Comparison of ENCODE assay signal across 8 cellular contexts in genomic region chr12:107670999-107671643, GRCh38. TPM values are rescaled to one million over a fixed set of nuclear protein-coding genes. Genes with fewer than 3 reads are reported as not detected.
DNase-seq lines count a peak whose midpoint lies in the region; ATAC-seq, FAIRE-seq and TF ChIP-seq lines count a peak whose summit lies in the region.

No MANE protein-coding gene starts in this region.

- no peak overlapping the region for H3K4me3 Mint-ChIP-seq in stimulated activated effector memory CD8-positive, alpha-beta T cell treated with anti-CD3 and anti-CD28 coated beads, Interleukin-12 subunit alpha, Interleukin-12 subunit beta, amount 100 ng/mL, for 72 hours

- no peaks in the 10 kb centered on the region for H3K27me3 ChIP-seq in HL-60 (ENCODE audit: insufficient read depth, poor library complexity, severe bottlenecking)
- no peaks in the 10 kb centered on the region for H3K27me3 ChIP-seq in right atrium auricular region

- no peaks in the 10 kb centered on the region for H3K36me3 Mint-ChIP-seq in stimulated activated effector memory CD8-positive, alpha-beta T cell treated with anti-CD3 and anti-CD28 coated beads, Interleukin-12 subunit alpha, Interleukin-12 subunit beta, amount 100 ng/mL, for 72 hours

- peaks cover 8% of the 10 kb centered on the region for H3K4me1 Mint-ChIP-seq in stimulated activated effector memory CD8-positive, alpha-beta T cell treated with anti-CD3 and anti-CD28 coated beads, Interleukin-12 subunit alpha, Interleukin-12 subunit beta, amount 100 ng/mL, for 72 hours

- DNase-seq in D721Med (ENCODE audit: insufficient read length, low spot score) (no peak), HL-60 (ENCODE audit: low read depth in 1 of 2, low spot score in 1 of 2) (peak; percentile 43 to 50), right atrium auricular region (ENCODE audit: low spot score) (no peak), HPDE6-E6E7 (ENCODE audit: extremely low spot score) (no peak), cerebellar nuclear complex (lab: John Stamatoyannopoulos, UW) (no peak), cerebellar cortex (ENCODE audit: low spot score) (no peak)
- peak; percentile 71 for DNase-seq in activated CD8-positive, alpha-beta memory T cell treated with anti-CD3 and anti-CD28 coated beads, Interleukin-2, amount 50 U/mL, for 48 hours
- DNase-seq in stimulated activated effector memory CD8-positive, alpha-beta T cell treated with anti-CD3 and anti-CD28 coated beads, Interleukin-12 subunit alpha, Interleukin-12 subunit beta, amount 100 ng/mL, for 72 hours (ENCODE audit: low spot score in 2 of 2) = peak; percentile 21 to 63

- ATAC-seq in stimulated activated effector memory CD8-positive, alpha-beta T cell treated with anti-CD3 and anti-CD28 coated beads, Interleukin-12 subunit alpha, Interleukin-12 subunit beta, amount 100 ng/mL, for 72 hours = peak; percentile 75

- TF ChIP-seq CTCF in D721Med (IDR thresholded peaks at IDR 0.05; ENCODE audit: insufficient read depth, missing control alignments) (peak; percentile 48), HL-60 (IDR thresholded peaks at IDR 0.05; ENCODE audit: insufficient read depth, low read length) (peak; percentile 58), right atrium auricular region (IDR thresholded peaks at IDR 0.05) (peak; percentile 29 to 50)

- H3K27ac Mint-ChIP-seq in stimulated activated effector memory CD8-positive, alpha-beta T cell treated with anti-CD3 and anti-CD28 coated beads, Interleukin-12 subunit alpha, Interleukin-12 subunit beta, amount 100 ng/mL, for 72 hours = no peak overlapping the region

- H3K4me3 ChIP-seq in HL-60 (replicated peaks; ENCODE audit: insufficient read depth, low read length) = no peak overlapping the region
- no peak overlapping the region for H3K4me3 ChIP-seq in right atrium auricular region

- no peaks in the 10 kb centered on the region for H3K36me3 ChIP-seq in right atrium auricular region

- no peaks in the 10 kb centered on the region for H3K9me3 Mint-ChIP-seq in stimulated activated effector memory CD8-positive, alpha-beta T cell treated with anti-CD3 and anti-CD28 coated beads, Interleukin-12 subunit alpha, Interleukin-12 subunit beta, amount 100 ng/mL, for 72 hours

- H3K27ac ChIP-seq in HL-60 (replicated peaks) (no peak overlapping the region), right atrium auricular region (no peak overlapping the region)

- no peaks in the 10 kb centered on the region for H3K4me1 ChIP-seq in right atrium auricular region

- H3K9me3 ChIP-seq in right atrium auricular region = no peaks in the 10 kb centered on the region

- FAIRE-seq in D721Med (lab: Jason Lieb, UNC) = no peak

RNA-seq across cellular contexts. Expression of gene PWP1, which starts 14.5 kb away (rescaled TPM):
- total RNA-seq in right atrium auricular region = 10 to 100 TPM; 22.2 to 49.1 TPM

Comparison
In these comparisons a context has a peak if more than half of its experiments do, and no peak if none do; other contexts are left out.
1. DNase-seq: peak in HL-60 (2 of 2), activated CD8-positive, alpha-beta memory T cell treated with anti-CD3 and anti-CD28 coated beads, Interleukin-2, amount 50 U/mL, for 48 hours (single experiment) and stimulated activated effector memory CD8-positive, alpha-beta T cell treated with anti-CD3 and anti-CD28 coated beads, Interleukin-12 subunit alpha, Interleukin-12 subunit beta, amount 100 ng/mL, for 72 hours (2 of 2); none in D721Med (single experiment), right atrium auricular region (single experiment), HPDE6-E6E7 (single experiment), cerebellar nuclear complex (0 of 2) and cerebellar cortex (single experiment).
2. Peak in every context shown above with its lines, with median percentiles within 50 percentile points of each other: CTCF ChIP-seq.